Comparison of ENCODE assay signal across 1 cellular context in the genomic region with DNA sequence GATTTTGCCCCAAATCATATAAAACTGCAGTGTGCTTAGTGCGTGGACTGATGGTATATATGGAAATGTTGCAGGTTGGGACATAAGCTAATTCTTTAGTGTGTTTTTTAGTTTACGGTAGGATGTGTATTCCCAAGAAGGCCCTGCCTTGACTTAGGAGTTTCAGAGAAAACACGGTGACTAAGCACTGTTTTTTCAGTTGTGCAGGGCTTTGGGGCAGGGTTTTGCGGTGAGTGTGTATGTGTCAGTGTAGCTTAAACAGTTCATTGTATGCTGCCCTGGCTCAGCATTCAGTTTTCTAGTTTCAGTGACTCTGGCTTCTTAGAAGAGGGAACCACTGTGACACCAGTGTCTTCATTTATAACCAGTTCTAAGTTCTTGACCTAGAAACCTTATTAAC.
TF ChIP-seq lines count a peak whose summit lies in the region.

No MANE protein-coding gene starts in this region.

TF ChIP-seq in GM23338, 12 proteins besides CTCF, POLR2A, EP300 and RAD21 (continued from another document):
- TF ChIP-seq, protein P1, sequence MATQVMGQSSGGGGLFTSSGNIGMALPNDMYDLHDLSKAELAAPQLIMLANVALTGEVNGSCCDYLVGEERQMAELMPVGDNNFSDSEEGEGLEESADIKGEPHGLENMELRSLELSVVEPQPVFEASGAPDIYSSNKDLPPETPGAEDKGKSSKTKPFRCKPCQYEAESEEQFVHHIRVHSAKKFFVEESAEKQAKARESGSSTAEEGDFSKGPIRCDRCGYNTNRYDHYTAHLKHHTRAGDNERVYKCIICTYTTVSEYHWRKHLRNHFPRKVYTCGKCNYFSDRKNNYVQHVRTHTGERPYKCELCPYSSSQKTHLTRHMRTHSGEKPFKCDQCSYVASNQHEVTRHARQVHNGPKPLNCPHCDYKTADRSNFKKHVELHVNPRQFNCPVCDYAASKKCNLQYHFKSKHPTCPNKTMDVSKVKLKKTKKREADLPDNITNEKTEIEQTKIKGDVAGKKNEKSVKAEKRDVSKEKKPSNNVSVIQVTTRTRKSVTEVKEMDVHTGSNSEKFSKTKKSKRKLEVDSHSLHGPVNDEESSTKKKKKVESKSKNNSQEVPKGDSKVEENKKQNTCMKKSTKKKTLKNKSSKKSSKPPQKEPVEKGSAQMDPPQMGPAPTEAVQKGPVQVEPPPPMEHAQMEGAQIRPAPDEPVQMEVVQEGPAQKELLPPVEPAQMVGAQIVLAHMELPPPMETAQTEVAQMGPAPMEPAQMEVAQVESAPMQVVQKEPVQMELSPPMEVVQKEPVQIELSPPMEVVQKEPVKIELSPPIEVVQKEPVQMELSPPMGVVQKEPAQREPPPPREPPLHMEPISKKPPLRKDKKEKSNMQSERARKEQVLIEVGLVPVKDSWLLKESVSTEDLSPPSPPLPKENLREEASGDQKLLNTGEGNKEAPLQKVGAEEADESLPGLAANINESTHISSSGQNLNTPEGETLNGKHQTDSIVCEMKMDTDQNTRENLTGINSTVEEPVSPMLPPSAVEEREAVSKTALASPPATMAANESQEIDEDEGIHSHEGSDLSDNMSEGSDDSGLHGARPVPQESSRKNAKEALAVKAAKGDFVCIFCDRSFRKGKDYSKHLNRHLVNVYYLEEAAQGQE (IDR thresholded peaks at IDR 0.05; ENCODE audit: unreplicated experiment) = no peak
- no peak for TF ChIP-seq EZH2phosphoT487 (IDR thresholded peaks at IDR 0.05; ENCODE audit: unreplicated experiment)
- no peak for TF ChIP-seq NANOG (IDR thresholded peaks at IDR 0.05; ENCODE audit: borderline replicate concordance)
- no peak for TF ChIP-seq ZNF114 (CRISPR knock-in tag; IDR thresholded peaks at IDR 0.05)
- TF ChIP-seq ZNF462 (CRISPR knock-in tag; IDR thresholded peaks at IDR 0.05) = no peak
- TF ChIP-seq EZH2 (IDR thresholded peaks at IDR 0.05; ENCODE audit: low read depth, unreplicated experiment) = no peak
- TF ChIP-seq CREB1 (CRISPR knock-in tag; IDR thresholded peaks at IDR 0.05; ENCODE audit: low read depth) = no peak
